In the genomic region with DNA sequence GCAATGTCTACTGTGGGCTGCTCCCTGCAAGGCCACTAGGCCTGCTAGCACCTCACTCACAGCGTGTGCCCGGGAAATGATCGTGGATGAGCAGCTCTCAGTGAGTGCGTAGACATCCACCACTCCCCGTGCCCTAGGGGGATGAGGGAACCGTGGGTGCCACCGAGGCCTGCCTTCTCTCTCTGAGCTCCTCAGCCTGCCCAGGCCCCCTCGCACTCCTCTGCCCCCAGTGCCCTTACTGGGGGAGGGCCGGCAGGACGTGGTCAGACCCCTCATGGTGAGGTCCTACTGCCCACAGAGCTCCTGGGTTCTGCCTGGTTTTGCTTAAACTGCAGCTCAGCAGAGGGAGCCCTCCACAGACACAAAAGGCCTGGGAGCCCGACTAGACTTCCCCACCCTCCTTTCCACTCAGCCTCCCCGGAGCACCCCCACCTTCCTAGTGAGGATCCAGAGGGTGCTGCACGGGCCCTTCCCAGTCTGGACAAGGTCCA, we compare ENCODE assay signal across 18 cellular contexts.
DNase-seq lines count a peak whose midpoint lies in the region; ATAC-seq and TF ChIP-seq lines count a peak whose summit lies in the region.
"Had no signal": no experiment of that assay in that cellular context is flagged by ENCODE, and none has a peak within 500 bp of the region (broad histone marks: within the 10 kb centered on the region; RNA-seq: fewer than 3 reads in every experiment).

No MANE protein-coding gene starts in this region.

- H3K36me3 ChIP-seq in heart left ventricle, result no peaks in the 10 kb centered on the region
- H3K36me3 ChIP-seq in vagina, result no peaks in the 10 kb centered on the region
- H3K36me3 ChIP-seq: gastroesophageal sphincter had no signal

- TF ChIP-seq POLR2A in heart left ventricle (IDR thresholded peaks at IDR 0.05), result no peak
- no peak for TF ChIP-seq POLR2A in vagina (IDR thresholded peaks at IDR 0.05)

- peaks cover 0 to 3% (median 0%) of the 10 kb centered on the region in 12 donors for H3K4me1 ChIP-seq in heart left ventricle
- H3K4me1 ChIP-seq in vagina, result no peaks in the 10 kb centered on the region
- H3K4me1 ChIP-seq: gastroesophageal sphincter had no signal

- no peak for TF ChIP-seq CTCF in heart left ventricle (IDR thresholded peaks at IDR 0.05)
- no peak for TF ChIP-seq CTCF in vagina (IDR thresholded peaks at IDR 0.05)

- H3K4me3 ChIP-seq in heart left ventricle, result no peak overlapping the region
- H3K4me3 ChIP-seq in vagina, result no peak overlapping the region
- H3K4me3 ChIP-seq: gastroesophageal sphincter had no signal

- no peak overlapping the region for H3K27ac ChIP-seq in heart left ventricle
- H3K27ac ChIP-seq in vagina, result no peak overlapping the region
- H3K27ac ChIP-seq: C4-2B, gastroesophageal sphincter, HL-60 had no signal

- H3K27me3 ChIP-seq in heart left ventricle (no peaks in the 10 kb centered on the region), vagina (no peaks in the 10 kb centered on the region)

- DNase-seq in heart left ventricle (peak in 3 of 5 donors; percentile 1 to 56 (median 15)), left cardiac atrium (no peak), mesenteric fat pad (ENCODE audit: low spot score) (peak; percentile 77), vagina (ENCODE audit: extremely low spot score in 2 of 2) (peak; percentile 47 to 87), COR-L47 (lab: John Stamatoyannopoulos, UW) (no peak), nucleus accumbens (lab: John Stamatoyannopoulos, UW) (no peak)
- DNase-seq in activated CD8-positive, alpha-beta memory T cell treated with anti-CD3 and anti-CD28 coated beads, Interleukin-2, amount 50 U/mL, for 48 hours, result peak; percentile 30
- DNase-seq in activated CD4-positive, alpha-beta T cell treated with anti-CD3 and anti-CD28 coated beads, Interleukin-2, amount 50 U/mL, for 1 hour, result no peak
- DNase-seq: activated B cell treated with CpG ODN at 0.5 μM for 24 hours; activated gamma-delta T cell; erythroblast; NCI-H2107; NCI-H510A treated with DMSO at 0.1 percent for 48 hours; stimulated activated CD4-positive, alpha-beta T cell treated with anti-CD3 and anti-CD28 coated beads, Interleukin-2, amount 100 ng/mL, for 24 hours had no signal

- 76 to 83% (median 79%) methylated on average over 8 to 13 of the region's 13 CpGs for WGBS in heart left ventricle, 4 donors

- peaks cover 0 to 8% (median 0%) of the 10 kb centered on the region in 12 donors for H3K9me3 ChIP-seq in heart left ventricle
- H3K9me3 ChIP-seq in vagina, result no peaks in the 10 kb centered on the region
- H3K9me3 ChIP-seq: gastroesophageal sphincter had no signal

- ATAC-seq in heart left ventricle, result peak in 1 of 4 donors; percentile 8
- no peak for ATAC-seq in left cardiac atrium
- ATAC-seq: gastroesophageal sphincter, left colon had no signal

- intact Hi-C loops in heart left ventricle (cut with DNase I) (no loop called here), left cardiac atrium (cut with DNase I) (no loop called here), vagina (cut with DNase I) (no loop called here)

Comparison
In these comparisons a context has a peak if more than half of its experiments do, and no peak if none do; other contexts are left out.
1. DNase-seq: peak in heart left ventricle (3 of 5), activated CD8-positive, alpha-beta memory T cell treated with anti-CD3 and anti-CD28 coated beads, Interleukin-2, amount 50 U/mL, for 48 hours (single experiment), mesenteric fat pad (single experiment) and vagina (2 of 2); none in left cardiac atrium (single experiment), COR-L47 (single experiment), nucleus accumbens (0 of 56) and activated CD4-positive, alpha-beta T cell treated with anti-CD3 and anti-CD28 coated beads, Interleukin-2, amount 50 U/mL, for 1 hour (single experiment).